In genomic region chr7:107446531-107446930, GRCh38 we compare ENCODE assay signal across 22 cellular contexts. TPM values are rescaled to one million over a fixed set of nuclear protein-coding genes. Genes with fewer than 3 reads are reported as not detected.
A peak's percentile ranks its signal among the peaks of the same experiment; 100 is the strongest.
DNase-seq lines count a peak whose midpoint lies in the region; ATAC-seq and TF ChIP-seq lines count a peak whose summit lies in the region.
"Had no signal": no experiment of that assay in that cellular context is flagged by ENCODE, and none has a peak within 500 bp of the region (broad histone marks: within the 10 kb centered on the region; RNA-seq: fewer than 3 reads in every experiment).

No MANE protein-coding gene starts in this region.

- no peak overlapping the region for H4K91ac ChIP-seq in mesenchymal stem cell (ENCODE audit: low read length)

- peak; percentile 96 for ATAC-seq in activated CD4-positive, alpha-beta T cell treated with anti-CD3 and anti-CD28 coated beads for 36 hours
- ATAC-seq: CD8-positive, alpha-beta T cell; right cardiac atrium; SK-N-SH treated with all-trans-retinoic acid at 6 μM for 48 hours had no signal

- H3K36me3 ChIP-seq in mesenchymal stem cell (ENCODE audit: control insufficient read depth in 1 of 2, insufficient read depth in 2 of 2, low read depth in 1 of 2, low read length in 2 of 2), result peaks cover 0 to 8% of the 10 kb centered on the region in 2 experiments
- H3K36me3 ChIP-seq: WERI-Rb-1 had no signal

- H3K9me3 Mint-ChIP-seq in activated CD4-positive, alpha-beta T cell treated with anti-CD3 and anti-CD28 coated beads for 36 hours (ENCODE audit: low read depth), result no peaks in the 10 kb centered on the region
- peaks cover under 1% of the 10 kb centered on the region for H3K9me3 Mint-ChIP-seq in activated CD4-positive, alpha-beta T cell treated with anti-CD3 and anti-CD28 coated beads, Interleukin-2, amount 10 ng/mL, durations not matched to agents 7 days and 5 days
- H3K9me3 Mint-ChIP-seq: CD8-positive, alpha-beta T cell; endodermal cell had no signal

- H2AFZ ChIP-seq in mesenchymal stem cell (ENCODE audit: low read depth, low read length), result no peak overlapping the region
- H2AFZ ChIP-seq: hepatocyte had no signal

- no peaks in the 10 kb centered on the region for H3K27me3 Mint-ChIP-seq in activated CD4-positive, alpha-beta T cell treated with anti-CD3 and anti-CD28 coated beads for 36 hours
- H3K27me3 Mint-ChIP-seq in activated CD4-positive, alpha-beta T cell treated with anti-CD3 and anti-CD28 coated beads, Interleukin-2, amount 10 ng/mL, durations not matched to agents 7 days and 5 days, result no peaks in the 10 kb centered on the region
- H3K27me3 Mint-ChIP-seq: brain had no signal

- intact Hi-C loops in activated CD4-positive, alpha-beta T cell treated with anti-CD3 and anti-CD28 coated beads for 36 hours (cut with DNase I, micrococcal nuclease), result no loop called here

- no peak overlapping the region for H3K9ac ChIP-seq in mesenchymal stem cell (ENCODE audit: low read length)

- H3K18ac ChIP-seq in mesenchymal stem cell (ENCODE audit: low read depth in 1 of 2, low read length in 2 of 2), result no peak overlapping the region

- H3K4me1 ChIP-seq in mesenchymal stem cell (ENCODE audit: control insufficient read depth, insufficient read depth, low read depth, low read length), result no peaks in the 10 kb centered on the region

- H2AK5ac ChIP-seq in mesenchymal stem cell (ENCODE audit: low read length, severe bottlenecking), result no peak overlapping the region

- no peak overlapping the region for H3K27ac Mint-ChIP-seq in activated CD4-positive, alpha-beta T cell treated with anti-CD3 and anti-CD28 coated beads for 36 hours
- no peak overlapping the region for H3K27ac Mint-ChIP-seq in activated CD4-positive, alpha-beta T cell treated with anti-CD3 and anti-CD28 coated beads, Interleukin-2, amount 10 ng/mL, durations not matched to agents 7 days and 5 days
- H3K27ac Mint-ChIP-seq: activated T-helper 1 cell treated with anti-CD3 and anti-CD28 coated beads, Interleukin-12 subunit alpha, Interleukin-12 subunit beta, Interleukin-2, Interleukin-4 antibody, amounts not matched to agents 30 ng/mL and 10 ng/mL and 1 ng/mL, durations not matched to agents 14 hours and 24 hours and 36 hours; brain; CD8-positive, alpha-beta T cell; endodermal cell; nephron progenitor cell had no signal

- H3K4me2 ChIP-seq in mesenchymal stem cell (ENCODE audit: low read length, poor library complexity, severe bottlenecking), result no peak overlapping the region
- H3K4me2 ChIP-seq: hepatocyte had no signal

- in situ Hi-C loops in astrocyte of the spinal cord (cut with HindIII; ENCODE audit: low sequenced_read_pairs), result no loop called here
- in situ Hi-C loops in KBM-7 (cut with MboI; ENCODE audit: low pct_unique_long_range_greater_than_20kb, low sequenced_read_pairs), result no loop called here

- no peak overlapping the region for H4K8ac ChIP-seq in mesenchymal stem cell (ENCODE audit: low read length)

- H3K23ac ChIP-seq in mesenchymal stem cell (ENCODE audit: low read length in 2 of 2), result no peak overlapping the region

- H3K4me3 Mint-ChIP-seq in activated CD4-positive, alpha-beta T cell treated with anti-CD3 and anti-CD28 coated beads for 36 hours, result no peak overlapping the region
- no peak overlapping the region for H3K4me3 Mint-ChIP-seq in activated CD4-positive, alpha-beta T cell treated with anti-CD3 and anti-CD28 coated beads, Interleukin-2, amount 10 ng/mL, durations not matched to agents 7 days and 5 days
- H3K4me3 Mint-ChIP-seq: activated T-helper 1 cell treated with anti-CD3 and anti-CD28 coated beads, Interleukin-12 subunit alpha, Interleukin-12 subunit beta, Interleukin-2, Interleukin-4 antibody, amounts not matched to agents 30 ng/mL and 10 ng/mL and 1 ng/mL, durations not matched to agents 14 hours and 24 hours and 36 hours; brain; CD8-positive, alpha-beta T cell; endodermal cell; nephron progenitor cell had no signal

- peaks cover 20% of the 10 kb centered on the region for H3K79me1 ChIP-seq in mesenchymal stem cell (replicated peaks; ENCODE audit: low read length, poor library complexity, severe bottlenecking)

- no peaks in the 10 kb centered on the region for H3K27me3 ChIP-seq in mesenchymal stem cell (ENCODE audit: control insufficient read depth in 1 of 2, insufficient read depth in 1 of 2, low read length in 2 of 2)
- H3K27me3 ChIP-seq: hepatocyte had no signal

- no peak overlapping the region for H2BK12ac ChIP-seq in mesenchymal stem cell (ENCODE audit: low read length in 2 of 2)

- WGBS in mesenchymal stem cell, result 97% methylated on average over 1 of the region's 1 CpG

- POLR2A ChIA-PET in activated CD4-positive, alpha-beta T cell treated with anti-CD3 and anti-CD28 coated beads for 36 hours (lab: Charles Lee), result no interaction called here
- POLR2A ChIA-PET in activated CD4-positive, alpha-beta T cell treated with anti-CD3 and anti-CD28 coated beads, Interleukin-2, amount 10 ng/mL, durations not matched to agents 7 days and 5 days (lab: Charles Lee), result no interaction called here

- no peak overlapping the region for H3K27ac ChIP-seq in mesenchymal stem cell (ENCODE audit: low read length, poor library complexity, severe bottlenecking)
- H3K27ac ChIP-seq: 22Rv1, hepatocyte, left ventricle myocardium inferior, WERI-Rb-1 had no signal

- no peak for TF ChIP-seq CTCF in astrocyte of the spinal cord (IDR thresholded peaks at IDR 0.05; ENCODE audit: low read depth, low read length)

- no peaks in the 10 kb centered on the region for H3K9me3 ChIP-seq in mesenchymal stem cell (ENCODE audit: control insufficient read depth, low read length)

- H3K4me3 ChIP-seq in astrocyte of the spinal cord (ENCODE audit: low read depth, low read length), result no peak overlapping the region
- H3K4me3 ChIP-seq in mesenchymal stem cell (ENCODE audit: insufficient read depth in 1 of 2, low read depth in 1 of 2, low read length in 2 of 2), result peak overlapping the region in 1 of 2 experiments; percentile 27
- H3K4me3 ChIP-seq: hepatocyte, left ventricle myocardium inferior had no signal

- H3K36me3 Mint-ChIP-seq in activated CD4-positive, alpha-beta T cell treated with anti-CD3 and anti-CD28 coated beads for 36 hours (ENCODE audit: low read depth), result peaks cover 20% of the 10 kb centered on the region
- H3K36me3 Mint-ChIP-seq in activated CD4-positive, alpha-beta T cell treated with anti-CD3 and anti-CD28 coated beads, Interleukin-2, amount 10 ng/mL, durations not matched to agents 7 days and 5 days (ENCODE audit: low read depth), result peaks cover 5% of the 10 kb centered on the region

- DNase-seq in activated CD4-positive, alpha-beta T cell treated with anti-CD3 and anti-CD28 coated beads for 36 hours, result peak; percentile 52
- no peak for DNase-seq in activated CD4-positive, alpha-beta T cell treated with anti-CD3 and anti-CD28 coated beads, Interleukin-2, amount 10 ng/mL, durations not matched to agents 7 days and 5 days
- DNase-seq in HCEC 1CT (peak; percentile 81), astrocyte of the spinal cord (ENCODE audit: low read depth, low spot score) (peak; percentile 47), mesenchymal stem cell (peak; percentile 29), GOT3 (lab: John Stamatoyannopoulos, UW) (no peak), KBM-7 (no peak)
- no peak for DNase-seq in activated effector memory CD4-positive, alpha-beta T cell treated with Interleukin-2 at 50 U/mL for 16 hours
- DNase-seq: CD8-positive, alpha-beta T cell; endodermal cell; GDM1; left ventricle myocardium inferior; NCI-H1105; nephron progenitor cell; right cardiac atrium; WERI-Rb-1 had no signal

- H3K4ac ChIP-seq in mesenchymal stem cell (ENCODE audit: low read depth in 1 of 2, low read length in 2 of 2), result no peak overlapping the region

- H2BK5ac ChIP-seq in mesenchymal stem cell (ENCODE audit: low read depth, low read length, poor library complexity, severe bottlenecking), result no peak overlapping the region

- H2BK120ac ChIP-seq in mesenchymal stem cell (ENCODE audit: low read depth, low read length), result no peak overlapping the region

- peaks cover 13% of the 10 kb centered on the region for H3K4me1 Mint-ChIP-seq in activated CD4-positive, alpha-beta T cell treated with anti-CD3 and anti-CD28 coated beads for 36 hours
- peaks cover 13% of the 10 kb centered on the region for H3K4me1 Mint-ChIP-seq in activated CD4-positive, alpha-beta T cell treated with anti-CD3 and anti-CD28 coated beads, Interleukin-2, amount 10 ng/mL, durations not matched to agents 7 days and 5 days
- H3K4me1 Mint-ChIP-seq: brain, endodermal cell, nephron progenitor cell had no signal

- H3K14ac ChIP-seq in mesenchymal stem cell (ENCODE audit: low read length in 2 of 2), result no peak overlapping the region

- CTCF ChIA-PET in activated CD4-positive, alpha-beta T cell treated with anti-CD3 and anti-CD28 coated beads for 36 hours (lab: Charles Lee), result interaction anchor here (0.6 to 1.0 kb wide), 3 partner anchors 18 to 1126 kb away, joined by 3 to 4 read pairs (median 3); no protein-coding TSS in a partner anchor
- CTCF ChIA-PET in activated CD4-positive, alpha-beta T cell treated with anti-CD3 and anti-CD28 coated beads, Interleukin-2, amount 10 ng/mL, durations not matched to agents 7 days and 5 days (lab: Charles Lee), result no interaction called here

- H2BK15ac ChIP-seq in mesenchymal stem cell (ENCODE audit: low read depth, poor library complexity, severe bottlenecking), result no peak overlapping the region

RNA-seq across cellular contexts. Expression of gene GPR22, which starts 23.3 kb away (rescaled TPM):
- not detected for total RNA-seq in activated CD4-positive, alpha-beta T cell treated with anti-CD3 and anti-CD28 coated beads for 36 hours
- not detected for total RNA-seq in activated CD4-positive, alpha-beta T cell treated with anti-CD3 and anti-CD28 coated beads, Interleukin-2, amount 10 ng/mL, durations not matched to agents 7 days and 5 days
- not detected for polyA plus RNA-seq in mesenchymal stem cell (2013, experiment 1 of 2)
- polyA plus RNA-seq in mesenchymal stem cell (2013, experiment 2 of 2), result not detected
- total RNA-seq: activated T-helper 1 cell treated with anti-CD3 and anti-CD28 coated beads, Interleukin-12 subunit alpha, Interleukin-12 subunit beta, Interleukin-2, Interleukin-4 antibody, amounts not matched to agents 30 ng/mL and 10 ng/mL and 1 ng/mL, durations not matched to agents 14 hours and 24 hours and 36 hours; CD8-positive, alpha-beta T cell; endodermal cell; subcutaneous adipose tissue had no signal

Comparison
In these comparisons a context has a peak if more than half of its experiments do, and no peak if none do; other contexts are left out.
1. DNase-seq: peak in activated CD4-positive, alpha-beta T cell treated with anti-CD3 and anti-CD28 coated beads for 36 hours (single experiment), HCEC 1CT (single experiment), astrocyte of the spinal cord (single experiment) and mesenchymal stem cell (single experiment); none in activated CD4-positive, alpha-beta T cell treated with anti-CD3 and anti-CD28 coated beads, Interleukin-2, amount 10 ng/mL, durations not matched to agents 7 days and 5 days (single experiment), activated effector memory CD4-positive, alpha-beta T cell treated with Interleukin-2 at 50 U/mL for 16 hours (single experiment), GOT3 (single experiment) and KBM-7 (single experiment).